11 cellular contexts compared by ENCODE assay signal in genomic region chr10:86795353-86795752, GRCh38. TPM values are rescaled to one million over a fixed set of nuclear protein-coding genes. Genes with fewer than 3 reads are reported as not detected.
A peak's percentile ranks its signal among the peaks of the same experiment; 100 is the strongest.
DNase-seq lines count a peak whose midpoint lies in the region; ATAC-seq lines count a peak whose summit lies in the region.
"Had no signal": no experiment of that assay in that cellular context is flagged by ENCODE, and none has a peak within 500 bp of the region (broad histone marks: within the 10 kb centered on the region; RNA-seq: fewer than 3 reads in every experiment).

No MANE protein-coding gene starts in this region.

- DNase-seq in AG08396 (ENCODE audit: low spot score) (peak; percentile 52), HuH-7 (ENCODE audit: low spot score) (peak; percentile 36), brain pericyte (ENCODE audit: low read depth, low spot score) (peak; percentile 21), left lobe of liver (ENCODE audit: low spot score) (no peak), cortex of kidney (lab: John Stamatoyannopoulos, UW) (no peak), LoVo (ENCODE audit: low spot score) (no peak)
- DNase-seq in activated naive CD4-positive, alpha-beta T cell treated with anti-CD3 and anti-CD28 coated beads, Interleukin-2, amount 50 U/mL, for 16 hours, result no peak
- DNase-seq: adrenal gland; DMS79; naive thymus-derived CD8-positive, alpha-beta T cell had no signal

- ATAC-seq in left lobe of liver, result peak; percentile 26
- no peak for ATAC-seq in HG03280 (IDR thresholded peaks at IDR 0.05; ENCODE audit: unreplicated experiment)
- ATAC-seq: naive thymus-derived CD8-positive, alpha-beta T cell had no signal

RNA-seq across cellular contexts. Expression of gene BMPR1A, which starts 38.9 kb away (rescaled TPM):
- total RNA-seq in left lobe of liver, result 12.6 TPM

Comparison
In these comparisons a context has a peak if more than half of its experiments do, and no peak if none do; other contexts are left out.
1. DNase-seq: peak in AG08396 (single experiment), HuH-7 (single experiment) and brain pericyte (single experiment); none in left lobe of liver (single experiment), cortex of kidney (single experiment), LoVo (single experiment) and activated naive CD4-positive, alpha-beta T cell treated with anti-CD3 and anti-CD28 coated beads, Interleukin-2, amount 50 U/mL, for 16 hours (single experiment).